In genomic region chr21:42685036-42685435, GRCh38 we compare ENCODE assay signal across 13 cellular contexts. TPM values are rescaled to one million over a fixed set of nuclear protein-coding genes. Genes with fewer than 3 reads are reported as not detected.
DNase-seq lines count a peak whose midpoint lies in the region; ATAC-seq and TF ChIP-seq lines count a peak whose summit lies in the region.
"Had no signal": no experiment of that assay in that cellular context is flagged by ENCODE, and none has a peak within 500 bp of the region (broad histone marks: within the 10 kb centered on the region; RNA-seq: fewer than 3 reads in every experiment).

No MANE protein-coding gene starts in this region.

- H3K4me1 Mint-ChIP-seq in T-helper 2 cell treated with Interferon-gamma antibody and Interleukin-4, amounts not matched to agents 5 μg/mL and 100 μg/mL, for 36 hours (ENCODE audit: low read depth), result peaks cover 51% of the 10 kb centered on the region
- peaks cover 51% of the 10 kb centered on the region for H3K4me1 Mint-ChIP-seq in stimulated activated naive CD8-positive, alpha-beta T cell treated with anti-CD3 and anti-CD28 coated beads, Interleukin-15, amount 100 ng/mL, for 72 hours

- peaks cover 6% of the 10 kb centered on the region for H3K36me3 Mint-ChIP-seq in T-helper 2 cell treated with Interferon-gamma antibody and Interleukin-4, amounts not matched to agents 5 μg/mL and 100 μg/mL, for 36 hours (ENCODE audit: low read depth)

- ATAC-seq in Right ventricle myocardium superior (ENCODE audit: poor library complexity) (no peak), GM18511 (IDR thresholded peaks at IDR 0.05; ENCODE audit: unreplicated experiment) (no peak)
- ATAC-seq in stimulated activated naive CD8-positive, alpha-beta T cell treated with anti-CD3 and anti-CD28 coated beads, Interleukin-15, amount 100 ng/mL, for 72 hours, result peak; percentile 16
- ATAC-seq: psoas muscle had no signal

- no peak for DNase-seq in left ventricle myocardium inferior
- DNase-seq in Right ventricle myocardium superior, result no peak
- DNase-seq in T-helper 2 cell treated with Interferon-gamma antibody and Interleukin-4, amounts not matched to agents 5 μg/mL and 100 μg/mL, for 36 hours (ENCODE audit: low spot score), result peak; percentile 31
- DNase-seq in effector memory CD4-positive, alpha-beta T cell, result no peak
- peak in 1 of 2 donors; percentile 31 for DNase-seq in stimulated activated naive CD8-positive, alpha-beta T cell treated with anti-CD3 and anti-CD28 coated beads, Interleukin-15, amount 100 ng/mL, for 72 hours
- DNase-seq in ureter (ENCODE audit: low spot score), result no peak
- no peak for DNase-seq in superior temporal gyrus (ENCODE audit: extremely low spot score)
- DNase-seq: activated B cell treated with CpG ODN at 0.5 μM for 24 hours, foreskin melanocyte, NCI-H2171 treated with DMSO at 0.1 percent for 48 hours had no signal

- H3K9me3 ChIP-seq in left ventricle myocardium inferior (replicated peaks), result no peaks in the 10 kb centered on the region
- no peaks in the 10 kb centered on the region for H3K9me3 ChIP-seq in effector memory CD4-positive, alpha-beta T cell (ENCODE audit: control insufficient read depth, low read length)
- H3K9me3 ChIP-seq: mucosa of descending colon, psoas muscle had no signal

- no peak overlapping the region for H3K27ac ChIP-seq in left ventricle myocardium inferior (replicated peaks)
- H3K27ac ChIP-seq in effector memory CD4-positive, alpha-beta T cell (ENCODE audit: insufficient read depth, low read length, poor library complexity, severe bottlenecking), result no peak overlapping the region
- H3K27ac ChIP-seq: psoas muscle had no signal

- H3K9me3 Mint-ChIP-seq in T-helper 2 cell treated with Interferon-gamma antibody and Interleukin-4, amounts not matched to agents 5 μg/mL and 100 μg/mL, for 36 hours, result no peaks in the 10 kb centered on the region
- no peaks in the 10 kb centered on the region for H3K9me3 Mint-ChIP-seq in stimulated activated naive CD8-positive, alpha-beta T cell treated with anti-CD3 and anti-CD28 coated beads, Interleukin-15, amount 100 ng/mL, for 72 hours
- H3K9me3 Mint-ChIP-seq: activated B cell treated with CpG ODN at 0.5 μM for 24 hours had no signal

- TF ChIP-seq CTCF in left ventricle myocardium inferior (IDR thresholded peaks at IDR 0.05; ENCODE audit: borderline replicate concordance), result no peak

- H3K27me3 ChIP-seq in left ventricle myocardium inferior (ENCODE audit: low read depth), result peaks cover 43% of the 10 kb centered on the region
- H3K27me3 ChIP-seq in effector memory CD4-positive, alpha-beta T cell (replicated peaks; ENCODE audit: control insufficient read depth, insufficient read depth, low read length, poor library complexity, severe bottlenecking), result no peaks in the 10 kb centered on the region

- peak overlapping the region; percentile 33 for H3K4me3 ChIP-seq in left ventricle myocardium inferior
- peak overlapping the region; percentile 23 for H3K4me3 ChIP-seq in effector memory CD4-positive, alpha-beta T cell (ENCODE audit: insufficient read depth, low read depth, low read length, poor library complexity, severe bottlenecking)
- H3K4me3 ChIP-seq: mucosa of descending colon, psoas muscle had no signal

- no peaks in the 10 kb centered on the region for H3K36me3 ChIP-seq in left ventricle myocardium inferior
- no peaks in the 10 kb centered on the region for H3K36me3 ChIP-seq in effector memory CD4-positive, alpha-beta T cell (ENCODE audit: control insufficient read depth, insufficient read depth, low read length)

- peak overlapping the region; percentile 99 for H3K27ac Mint-ChIP-seq in T-helper 2 cell treated with Interferon-gamma antibody and Interleukin-4, amounts not matched to agents 5 μg/mL and 100 μg/mL, for 36 hours
- H3K27ac Mint-ChIP-seq in stimulated activated naive CD8-positive, alpha-beta T cell treated with anti-CD3 and anti-CD28 coated beads, Interleukin-15, amount 100 ng/mL, for 72 hours, result peak overlapping the region; percentile 89 to 94
- H3K27ac Mint-ChIP-seq: activated B cell treated with CpG ODN at 0.5 μM for 24 hours had no signal

- H3K4me1 ChIP-seq in left ventricle myocardium inferior, result peaks cover 9% of the 10 kb centered on the region
- peaks cover 30% of the 10 kb centered on the region for H3K4me1 ChIP-seq in effector memory CD4-positive, alpha-beta T cell (ENCODE audit: control insufficient read depth, insufficient read depth, low read length, poor library complexity, severe bottlenecking)
- H3K4me1 ChIP-seq: psoas muscle had no signal

- peak overlapping the region; percentile 91 for H3K4me3 Mint-ChIP-seq in T-helper 2 cell treated with Interferon-gamma antibody and Interleukin-4, amounts not matched to agents 5 μg/mL and 100 μg/mL, for 36 hours
- H3K4me3 Mint-ChIP-seq in stimulated activated naive CD8-positive, alpha-beta T cell treated with anti-CD3 and anti-CD28 coated beads, Interleukin-15, amount 100 ng/mL, for 72 hours, result peak overlapping the region; percentile 83 to 84
- H3K4me3 Mint-ChIP-seq: activated B cell treated with CpG ODN at 0.5 μM for 24 hours had no signal

- no peaks in the 10 kb centered on the region for H3K27me3 Mint-ChIP-seq in T-helper 2 cell treated with Interferon-gamma antibody and Interleukin-4, amounts not matched to agents 5 μg/mL and 100 μg/mL, for 36 hours (ENCODE audit: low read depth)
- no peaks in the 10 kb centered on the region for H3K27me3 Mint-ChIP-seq in stimulated activated naive CD8-positive, alpha-beta T cell treated with anti-CD3 and anti-CD28 coated beads, Interleukin-15, amount 100 ng/mL, for 72 hours

- intact Hi-C loops in left ventricle myocardium inferior (cut with micrococcal nuclease), result no loop called here
- intact Hi-C loops in Right ventricle myocardium superior (cut with DNase I), result no loop called here

RNA-seq across cellular contexts. Expression of gene PDE9A, which starts 31.6 kb away (rescaled TPM):
- total RNA-seq in left ventricle myocardium inferior (3.2 TPM), Right ventricle myocardium superior (3.3 TPM), ureter (26.1 TPM)
